Comparison of ENCODE assay signal across 8 cellular contexts in genomic region chr20:1469925-1470571, GRCh38. TPM values are rescaled to one million over a fixed set of nuclear protein-coding genes. Genes with fewer than 3 reads are reported as not detected.
DNase-seq lines count a peak whose midpoint lies in the region; ATAC-seq, FAIRE-seq and TF ChIP-seq lines count a peak whose summit lies in the region.

No MANE protein-coding gene starts in this region.

- no peak overlapping the region for H3K4me3 Mint-ChIP-seq in endodermal cell
- H3K4me3 Mint-ChIP-seq in effector memory CD8-positive, alpha-beta T cell = no peak overlapping the region

- no peak overlapping the region for H2BK5ac ChIP-seq in mesenchymal stem cell (ENCODE audit: low read depth, low read length, poor library complexity, severe bottlenecking)

- no peak overlapping the region for H4K8ac ChIP-seq in mesenchymal stem cell (ENCODE audit: low read length)

- peaks cover 3% of the 10 kb centered on the region for H3K36me3 Mint-ChIP-seq in endodermal cell (ENCODE audit: low read depth)
- no peaks in the 10 kb centered on the region for H3K36me3 Mint-ChIP-seq in effector memory CD8-positive, alpha-beta T cell (ENCODE audit: insufficient read depth)

- H3K9ac ChIP-seq in MM.1S (ENCODE audit: low read length) (no peak overlapping the region), endodermal cell (ENCODE audit: extremely low read depth, low read length, poor library complexity, severe bottlenecking) (no peak overlapping the region), mesenchymal stem cell (ENCODE audit: low read length) (peak overlapping the region; percentile 82)

- no peak overlapping the region for H3K14ac ChIP-seq in mesenchymal stem cell (ENCODE audit: low read length in 2 of 2)

- no peaks in the 10 kb centered on the region for H3K79me1 ChIP-seq in mesenchymal stem cell (replicated peaks; ENCODE audit: low read length, poor library complexity, severe bottlenecking)

- H3K4ac ChIP-seq in mesenchymal stem cell (ENCODE audit: low read depth in 1 of 2, low read length in 2 of 2) = no peak overlapping the region

- H3K9me3 ChIP-seq in MM.1S (replicated peaks; ENCODE audit: insufficient read depth, low read length) = no peaks in the 10 kb centered on the region
- no peaks in the 10 kb centered on the region for H3K9me3 ChIP-seq in endodermal cell (ENCODE audit: control insufficient read depth, low read length)
- no peaks in the 10 kb centered on the region for H3K9me3 ChIP-seq in mesenchymal stem cell (ENCODE audit: control insufficient read depth, low read length)
- H3K9me3 ChIP-seq in aorta (ENCODE audit: control insufficient read depth, low read length) = no peaks in the 10 kb centered on the region

- H3F3A ChIP-seq in MM.1S (ENCODE audit: insufficient read depth, low read length) = no peaks in the 10 kb centered on the region

- intact Hi-C loops in aorta (cut with DNase I) = loop anchor here in 1 of 2 donors (5.0 to 10.0 kb wide), 2 partner anchors 78 to 635 kb away; partner anchors contain the start of genes FKBP1A and STK35

- H3K4me1 ChIP-seq in MM.1S (ENCODE audit: low read length) = peaks cover 12% of the 10 kb centered on the region
- peaks cover 6% of the 10 kb centered on the region for H3K4me1 ChIP-seq in endodermal cell (ENCODE audit: control insufficient read depth, insufficient read depth, low read length)
- H3K4me1 ChIP-seq in mesenchymal stem cell (ENCODE audit: control insufficient read depth, insufficient read depth, low read depth, low read length) = peaks cover 17% of the 10 kb centered on the region
- peaks cover 0 to 3% of the 10 kb centered on the region in 2 donors for H3K4me1 ChIP-seq in aorta (ENCODE audit: control insufficient read depth in 1 of 2, insufficient read depth in 2 of 2, low read length in 2 of 2)

- H4K20me1 ChIP-seq in MM.1S (ENCODE audit: insufficient read depth, low read length) = 0 out of 2 replicates have a peak, but pooled peaks cover 3% of the 10 kb centered on the region

- peak; percentile 85 for FAIRE-seq in A204.1 (lab: Jason Lieb, UNC)

- TF ChIP-seq CTCF in MM.1S (IDR thresholded peaks at IDR 0.05; ENCODE audit: low read length) (peak; percentile 85), endodermal cell (conservative IDR thresholded peaks at IDR 0.05) (peak; percentile 92)

- peak overlapping the region; percentile 33; the same call in 1 of the 2 replicates for H3K4me2 ChIP-seq in MM.1S (ENCODE audit: low read depth, low read length)
- no peak overlapping the region for H3K4me2 ChIP-seq in mesenchymal stem cell (ENCODE audit: low read length, poor library complexity, severe bottlenecking)

- H3K23ac ChIP-seq in mesenchymal stem cell (ENCODE audit: low read length in 2 of 2) = no peak overlapping the region

- H3K27ac Mint-ChIP-seq in endodermal cell = peak overlapping the region; percentile 26
- no peak overlapping the region for H3K27ac Mint-ChIP-seq in effector memory CD8-positive, alpha-beta T cell

- H3K79me2 ChIP-seq in MM.1S (ENCODE audit: low read length) = peaks cover 15% of the 10 kb centered on the region

- H3K36me3 ChIP-seq in MM.1S (replicated peaks; ENCODE audit: insufficient read depth, low read length) = no peaks in the 10 kb centered on the region
- peaks cover 3% of the 10 kb centered on the region for H3K36me3 ChIP-seq in endodermal cell (ENCODE audit: control insufficient read depth, insufficient read depth, low read length)
- H3K36me3 ChIP-seq in mesenchymal stem cell (ENCODE audit: control insufficient read depth in 1 of 2, insufficient read depth in 2 of 2, low read depth in 1 of 2, low read length in 2 of 2) = peaks cover 0 to 4% of the 10 kb centered on the region in 2 experiments
- no peaks in the 10 kb centered on the region for H3K36me3 ChIP-seq in aorta (ENCODE audit: control insufficient read depth in 1 of 2, insufficient read depth in 2 of 2, low read length in 1 of 2)

- H3K9me3 Mint-ChIP-seq in endodermal cell = no peaks in the 10 kb centered on the region
- H3K9me3 Mint-ChIP-seq in effector memory CD8-positive, alpha-beta T cell = no peaks in the 10 kb centered on the region

- H4K91ac ChIP-seq in mesenchymal stem cell (ENCODE audit: low read length) = no peak overlapping the region

- no peak overlapping the region for H3K18ac ChIP-seq in mesenchymal stem cell (ENCODE audit: low read depth in 1 of 2, low read length in 2 of 2)

- 0 out of 2 replicates have a peak overlapping the region, but pooled peaks have one; percentile 27 for H2AFZ ChIP-seq in MM.1S (ENCODE audit: low read length)
- no peak overlapping the region for H2AFZ ChIP-seq in mesenchymal stem cell (ENCODE audit: low read depth, low read length)

- H2AK5ac ChIP-seq in mesenchymal stem cell (ENCODE audit: low read length, severe bottlenecking) = no peak overlapping the region

- no peak overlapping the region for H2BK12ac ChIP-seq in mesenchymal stem cell (ENCODE audit: low read length in 2 of 2)

- H3K4me1 Mint-ChIP-seq in endodermal cell = peaks cover 22% of the 10 kb centered on the region
- peaks cover 11 to 14% of the 10 kb centered on the region in 2 donors for H3K4me1 Mint-ChIP-seq in effector memory CD8-positive, alpha-beta T cell (ENCODE audit: low read depth in 2 of 2)

- H3K27me3 ChIP-seq in MM.1S (replicated peaks; ENCODE audit: insufficient read depth, low read length) = peaks cover 13% of the 10 kb centered on the region
- no peaks in the 10 kb centered on the region for H3K27me3 ChIP-seq in endodermal cell (ENCODE audit: control insufficient read depth, insufficient read depth, low read length, poor library complexity, severe bottlenecking)
- H3K27me3 ChIP-seq in mesenchymal stem cell (ENCODE audit: control insufficient read depth in 1 of 2, insufficient read depth in 1 of 2, low read length in 2 of 2) = no peaks in the 10 kb centered on the region
- no peaks in the 10 kb centered on the region for H3K27me3 ChIP-seq in aorta (ENCODE audit: control insufficient read depth in 1 of 2, insufficient read depth in 2 of 2, low read length in 1 of 2)

- WGBS in endodermal cell (ENCODE audit: insufficient coverage in 1 of 2, insufficient read length in 1 of 2), 2 experiments = 43 to 44% methylated on average over 11 of the region's 11 CpGs
- WGBS in mesenchymal stem cell = 35% methylated on average over 10 of the region's 11 CpGs
- WGBS in aorta, 2 donors = 11 to 15% methylated on average over 11 of the region's 11 CpGs

- no peak overlapping the region for H2BK15ac ChIP-seq in mesenchymal stem cell (ENCODE audit: low read depth, poor library complexity, severe bottlenecking)

- H3K4me3 ChIP-seq in MM.1S (ENCODE audit: low read length) (no peak overlapping the region), endodermal cell (ENCODE audit: low read length) (no peak overlapping the region), mesenchymal stem cell (ENCODE audit: insufficient read depth in 1 of 2, low read depth in 1 of 2, low read length in 2 of 2) (peak overlapping the region in 1 of 2 experiments; percentile 52), aorta (ENCODE audit: low read length in 2 of 2) (no peak overlapping the region)

- DNase-seq in GM04503 (ENCODE audit: low read depth) (peak; percentile 99), MM.1S (peak; percentile 88), SHP77 treated with DMSO at 0.1 percent for 48 hours (lab: John Stamatoyannopoulos, UW) (peak; percentile 82), endodermal cell (peak; percentile 95), mesenchymal stem cell (peak; percentile 99), aorta (peak; percentile 93 to 95)
- DNase-seq in effector memory CD8-positive, alpha-beta T cell = no peak

- H3K9me2 ChIP-seq in MM.1S (replicated peaks; ENCODE audit: insufficient read depth, low read length) = no peaks in the 10 kb centered on the region

- no peak overlapping the region for H3K27ac ChIP-seq in MM.1S (ENCODE audit: low read length)
- H3K27ac ChIP-seq in endodermal cell (ENCODE audit: low read depth, low read length) = no peak overlapping the region
- peak overlapping the region; percentile 98 for H3K27ac ChIP-seq in mesenchymal stem cell (ENCODE audit: low read length, poor library complexity, severe bottlenecking)
- H3K27ac ChIP-seq in aorta (ENCODE audit: low read depth in 1 of 2, low read length in 2 of 2) = peak overlapping the region in 1 of 2 donors; percentile 75

- H2BK120ac ChIP-seq in mesenchymal stem cell (ENCODE audit: low read depth, low read length) = no peak overlapping the region

- H3K27me3 Mint-ChIP-seq in endodermal cell (ENCODE audit: insufficient read depth) = peaks cover 7% of the 10 kb centered on the region
- H3K27me3 Mint-ChIP-seq in effector memory CD8-positive, alpha-beta T cell = peaks cover 13 to 53% of the 10 kb centered on the region in 2 donors

- peak; percentile 63 for ATAC-seq in aorta (ENCODE audit: low FRiP score)
- ATAC-seq in effector memory CD8-positive, alpha-beta T cell (replicated peaks) = no peak

RNA-seq across cellular contexts. Expression of gene NSFL1C, which starts 3.4 kb away (rescaled TPM):
- 100 to 1,000 TPM in 1 of 2 donors, 10 to 100 TPM in 1; 90.9 to 117 TPM for total RNA-seq in endodermal cell
- polyA plus RNA-seq in endodermal cell (2013, experiment 1 of 2) = 65.2 TPM
- 61.3 TPM for polyA plus RNA-seq in endodermal cell (2013, experiment 2 of 2)
- polyA plus RNA-seq in mesenchymal stem cell (2013, experiment 1 of 2) = 50.4 TPM
- 52.6 TPM for polyA plus RNA-seq in mesenchymal stem cell (2013, experiment 2 of 2)
- total RNA-seq in aorta = 10 to 100 TPM; 61.3 to 71.3 TPM
- 10 to 100 TPM; 35.6 to 59.7 TPM for polyA plus RNA-seq in aorta

RNA-seq across cellular contexts. Expression of gene SIRPB2, which starts 21.2 kb away (rescaled TPM):
- total RNA-seq in endodermal cell = not detected
- polyA plus RNA-seq in endodermal cell (2013, experiment 1 of 2) = not detected
- not detected for polyA plus RNA-seq in endodermal cell (2013, experiment 2 of 2)
- polyA plus RNA-seq in mesenchymal stem cell (2013, experiment 1 of 2) = not detected
- not detected for polyA plus RNA-seq in mesenchymal stem cell (2013, experiment 2 of 2)
- total RNA-seq in aorta = 10 to 100 TPM; 12.9 to 27.3 TPM
- polyA plus RNA-seq in aorta = 1 to 10 TPM in 1 of 2 donors, under 1 TPM in 1; 1.00 to 4.1 TPM

Comparison
In these comparisons a context has a peak if more than half of its experiments do, and no peak if none do; other contexts are left out.
1. DNase-seq: peak in GM04503 (single experiment), MM.1S (single experiment), SHP77 treated with DMSO at 0.1 percent for 48 hours (single experiment), endodermal cell (single experiment), mesenchymal stem cell (single experiment) and aorta (2 of 2); none in effector memory CD8-positive, alpha-beta T cell (0 of 3).
2. RNA of gene SIRPB2, which starts 21.2 kb away (total RNA-seq): 12.9 to 27.3 TPM in aorta; not detected in endodermal cell; every median in the first group is over 10 times any median in the second.